ENCODE assay signal across 11 cellular contexts in the genomic region with DNA sequence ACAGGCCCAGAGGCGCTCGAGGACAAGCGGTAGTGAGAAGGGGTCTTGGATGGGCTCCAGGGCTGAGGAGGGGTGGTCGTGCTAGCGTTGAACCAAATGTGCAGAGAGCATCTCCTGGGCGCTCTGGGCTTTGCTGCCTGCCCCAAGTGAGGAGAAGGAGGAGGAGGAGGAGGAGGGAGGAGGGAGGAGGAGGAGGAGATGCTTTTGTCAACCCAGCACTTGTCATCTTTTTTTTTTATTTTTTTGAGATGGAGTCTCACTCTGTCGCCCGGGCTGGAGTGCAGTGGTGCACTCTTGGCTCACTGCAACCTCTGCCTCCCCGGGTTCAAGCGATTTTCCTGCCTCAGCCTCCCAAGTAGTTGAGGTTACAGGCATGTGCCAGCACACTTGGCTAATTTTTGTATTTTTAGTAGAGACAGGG.
"Had no signal": no experiment of that assay in that cellular context is flagged by ENCODE, and none has a peak within 500 bp of the region (broad histone marks: within the 10 kb centered on the region; RNA-seq: fewer than 3 reads in every experiment).

No MANE protein-coding gene starts in this region.

- H3K36me3 Mint-ChIP-seq: neural progenitor cell had no signal

- H3K27me3 ChIP-seq: colonic mucosa, neural progenitor cell had no signal

- H3K4me1 ChIP-seq: colonic mucosa, transverse colon had no signal

- H3K36me3 ChIP-seq: colonic mucosa, neural progenitor cell, transverse colon had no signal

- H3K4me3 ChIP-seq: colonic mucosa, neural progenitor cell, skin epidermis, transverse colon had no signal

- DNase-seq: activated gamma-delta T cell; activated T-cell treated with anti-CD3 and anti-CD28 coated beads, Interleukin-2, amount 50 U/mL, for 1 hour; colonic mucosa; foreskin melanocyte; head of caudate nucleus; mammary epithelial cell; substantia nigra; T-helper 9 cell; transverse colon had no signal

- H3K27ac ChIP-seq: colonic mucosa, neural progenitor cell, skin epidermis, transverse colon had no signal

- H3K9me3 ChIP-seq: colonic mucosa, transverse colon had no signal
